In genomic region chr5:167725741-167726140, GRCh38 we compare ENCODE assay signal across 31 cellular contexts.
DNase-seq lines count a peak whose midpoint lies in the region; ATAC-seq, FAIRE-seq and TF ChIP-seq lines count a peak whose summit lies in the region.
"Had no signal": no experiment of that assay in that cellular context is flagged by ENCODE, and none has a peak within 500 bp of the region (broad histone marks: within the 10 kb centered on the region; RNA-seq: fewer than 3 reads in every experiment).

No MANE protein-coding gene starts in this region.

- no peak overlapping the region for H2BK120ac ChIP-seq in mesenchymal stem cell (ENCODE audit: low read depth, low read length)

- H3K9ac ChIP-seq in astrocyte (ENCODE audit: low read length) (no peak overlapping the region), mesenchymal stem cell (ENCODE audit: low read length) (no peak overlapping the region)
- H3K9ac ChIP-seq: SK-N-SH had no signal

- WGBS in mesenchymal stem cell, result 92% methylated on average over 7 of the region's 7 CpGs

- no peaks in the 10 kb centered on the region for H3K9me3 Mint-ChIP-seq in stimulated activated naive CD8-positive, alpha-beta T cell treated with anti-CD3 and anti-CD28 coated beads, Interleukin-15, Interleukin-2, amounts not matched to agents 100 ng/mL and 50 ng/mL, for 24 hours
- H3K9me3 Mint-ChIP-seq in stimulated activated naive CD8-positive, alpha-beta T cell treated with anti-CD3 and anti-CD28 coated beads, Interleukin-15, amount 100 ng/mL, for 72 hours, result no peaks in the 10 kb centered on the region
- H3K9me3 Mint-ChIP-seq in astrocyte (ENCODE audit: unreplicated experiment), result no peaks in the 10 kb centered on the region
- H3K9me3 Mint-ChIP-seq: CD14-positive monocyte, HFFc6 had no signal

- H3K4me1 Mint-ChIP-seq in stimulated activated naive CD8-positive, alpha-beta T cell treated with anti-CD3 and anti-CD28 coated beads, Interleukin-15, Interleukin-2, amounts not matched to agents 100 ng/mL and 50 ng/mL, for 24 hours (ENCODE audit: low read depth), result no peaks in the 10 kb centered on the region
- no peaks in the 10 kb centered on the region for H3K4me1 Mint-ChIP-seq in stimulated activated naive CD8-positive, alpha-beta T cell treated with anti-CD3 and anti-CD28 coated beads, Interleukin-15, amount 100 ng/mL, for 72 hours
- H3K4me1 Mint-ChIP-seq in astrocyte (ENCODE audit: low read depth, unreplicated experiment), result peaks cover 50% of the 10 kb centered on the region

- H3K18ac ChIP-seq in mesenchymal stem cell (ENCODE audit: low read depth in 1 of 2, low read length in 2 of 2), result no peak overlapping the region

- H4K20me1 ChIP-seq in astrocyte (ENCODE audit: insufficient read depth, low read length), result no peaks in the 10 kb centered on the region

- no peak overlapping the region for H3K4me3 Mint-ChIP-seq in stimulated activated naive CD8-positive, alpha-beta T cell treated with anti-CD3 and anti-CD28 coated beads, Interleukin-15, Interleukin-2, amounts not matched to agents 100 ng/mL and 50 ng/mL, for 24 hours
- no peak overlapping the region for H3K4me3 Mint-ChIP-seq in stimulated activated naive CD8-positive, alpha-beta T cell treated with anti-CD3 and anti-CD28 coated beads, Interleukin-15, amount 100 ng/mL, for 72 hours
- no peak overlapping the region for H3K4me3 Mint-ChIP-seq in astrocyte (ENCODE audit: unreplicated experiment)
- H3K4me3 Mint-ChIP-seq: CD14-positive monocyte, HFFc6 had no signal

- no peak overlapping the region for H3K14ac ChIP-seq in mesenchymal stem cell (ENCODE audit: low read length in 2 of 2)

- H3K79me1 ChIP-seq in mesenchymal stem cell (replicated peaks; ENCODE audit: low read length, poor library complexity, severe bottlenecking), result no peaks in the 10 kb centered on the region

- peaks cover 4% of the 10 kb centered on the region for H3K27me3 Mint-ChIP-seq in stimulated activated naive CD8-positive, alpha-beta T cell treated with anti-CD3 and anti-CD28 coated beads, Interleukin-15, Interleukin-2, amounts not matched to agents 100 ng/mL and 50 ng/mL, for 24 hours
- H3K27me3 Mint-ChIP-seq in stimulated activated naive CD8-positive, alpha-beta T cell treated with anti-CD3 and anti-CD28 coated beads, Interleukin-15, amount 100 ng/mL, for 72 hours, result no peaks in the 10 kb centered on the region
- no peaks in the 10 kb centered on the region for H3K27me3 Mint-ChIP-seq in astrocyte (ENCODE audit: low read depth, unreplicated experiment)

- H3K27me3 ChIP-seq in astrocyte (ENCODE audit: insufficient read depth, low read length) (no peaks in the 10 kb centered on the region), mesenchymal stem cell (ENCODE audit: control insufficient read depth in 1 of 2, insufficient read depth in 1 of 2, low read length in 2 of 2) (no peaks in the 10 kb centered on the region)
- H3K27me3 ChIP-seq: BE2C had no signal

- no peaks in the 10 kb centered on the region for H3K79me2 ChIP-seq in astrocyte (ENCODE audit: insufficient read depth, low read length)

- no peak overlapping the region for H3K23ac ChIP-seq in mesenchymal stem cell (ENCODE audit: low read length in 2 of 2)

- peak overlapping the region in 1 of 2 experiments; percentile 7 for H3K4ac ChIP-seq in mesenchymal stem cell (ENCODE audit: low read depth in 1 of 2, low read length in 2 of 2)

- no peak overlapping the region for H2BK15ac ChIP-seq in mesenchymal stem cell (ENCODE audit: low read depth, poor library complexity, severe bottlenecking)

- H3K4me3 ChIP-seq in astrocyte (ENCODE audit: insufficient read depth, low read depth, low read length), result no peak overlapping the region
- no peak overlapping the region for H3K4me3 ChIP-seq in mesenchymal stem cell (ENCODE audit: insufficient read depth in 1 of 2, low read depth in 1 of 2, low read length in 2 of 2)
- H3K4me3 ChIP-seq: HAP-1 had no signal

- no peaks in the 10 kb centered on the region for H3K9me3 ChIP-seq in astrocyte (ENCODE audit: insufficient read depth, low read depth, low read length)
- no peaks in the 10 kb centered on the region for H3K9me3 ChIP-seq in mesenchymal stem cell (ENCODE audit: control insufficient read depth, low read length)
- H3K9me3 ChIP-seq: BE2C, HAP-1, SK-N-SH had no signal

- no peak for FAIRE-seq in astrocyte (lab: Jason Lieb, UNC)
- no peak for FAIRE-seq in frontal cortex (lab: Jason Lieb, UNC)
- no peak for FAIRE-seq in GM12891 (lab: Jason Lieb, UNC)
- FAIRE-seq: GM12892, GM19239 had no signal

- H2BK5ac ChIP-seq in mesenchymal stem cell (ENCODE audit: low read depth, low read length, poor library complexity, severe bottlenecking), result no peak overlapping the region

- peak overlapping the region; percentile 92 for H2AK5ac ChIP-seq in mesenchymal stem cell (ENCODE audit: low read length, severe bottlenecking)

- H4K91ac ChIP-seq in mesenchymal stem cell (ENCODE audit: low read length), result no peak overlapping the region

- ATAC-seq in stimulated activated naive CD8-positive, alpha-beta T cell treated with anti-CD3 and anti-CD28 coated beads, Interleukin-15, amount 100 ng/mL, for 72 hours, result no peak
- no peak for ATAC-seq in GM18858 (IDR thresholded peaks at IDR 0.05; ENCODE audit: unreplicated experiment)
- ATAC-seq: PC-3 had no signal

- TF ChIP-seq POLR2A in GM12891 (IDR thresholded peaks at IDR 0.05; ENCODE audit: low read depth, low read length), result no peak

- no peak for DNase-seq in stimulated activated naive CD8-positive, alpha-beta T cell treated with anti-CD3 and anti-CD28 coated beads, Interleukin-15, amount 100 ng/mL, for 72 hours
- DNase-seq in astrocyte (ENCODE audit: low read depth) (no peak), mesenchymal stem cell (no peak), frontal cortex (ENCODE audit: low spot score in 2 of 2) (no peak), GM12891 (ENCODE audit: insufficient read length, low spot score) (no peak), substantia nigra (lab: John Stamatoyannopoulos, UW) (no peak)
- DNase-seq: ACHN; BE2C; Calu3; DMS79 treated with DMSO at 0.1 percent for 48 hours; GF-D8; HFFc6; KG1; NCI-H1048; NCI-H1417 treated with DMSO at 0.1 percent for 48 hours; NCI-H187; NCI-H2081 treated with DMSO at 0.1 percent for 48 hours; NCI-H2171; NCI-H226; NCI-H510A treated with DMSO at 0.1 percent for 48 hours; NCI-H748 treated with DMSO at 0.1 percent for 48 hours; NK-92 treated with Interleukin-12 subunit alpha and Interleukin-12 subunit beta, amount 100 ng/mL, for 24 hours; PC-3; SK-N-SH had no signal

- peak overlapping the region in 1 of 2 experiments; percentile 18 for H2BK12ac ChIP-seq in mesenchymal stem cell (ENCODE audit: low read length in 2 of 2)

- H3K36me3 Mint-ChIP-seq in stimulated activated naive CD8-positive, alpha-beta T cell treated with anti-CD3 and anti-CD28 coated beads, Interleukin-15, Interleukin-2, amounts not matched to agents 100 ng/mL and 50 ng/mL, for 24 hours (ENCODE audit: low read depth), result no peaks in the 10 kb centered on the region
- H3K36me3 Mint-ChIP-seq in astrocyte (ENCODE audit: low read depth, unreplicated experiment), result peaks cover 11% of the 10 kb centered on the region
- H3K36me3 Mint-ChIP-seq: CD14-positive monocyte had no signal

- H3K27ac Mint-ChIP-seq in stimulated activated naive CD8-positive, alpha-beta T cell treated with anti-CD3 and anti-CD28 coated beads, Interleukin-15, Interleukin-2, amounts not matched to agents 100 ng/mL and 50 ng/mL, for 24 hours, result peak overlapping the region; percentile 24
- no peak overlapping the region for H3K27ac Mint-ChIP-seq in stimulated activated naive CD8-positive, alpha-beta T cell treated with anti-CD3 and anti-CD28 coated beads, Interleukin-15, amount 100 ng/mL, for 72 hours
- peak overlapping the region; percentile 88 for H3K27ac Mint-ChIP-seq in astrocyte (ENCODE audit: unreplicated experiment)
- H3K27ac Mint-ChIP-seq: CD14-positive monocyte, HFFc6 had no signal

- no peak overlapping the region for H3K27ac ChIP-seq in astrocyte (ENCODE audit: low read depth, low read length)
- H3K27ac ChIP-seq in mesenchymal stem cell (ENCODE audit: low read length, poor library complexity, severe bottlenecking), result no peak overlapping the region
- H3K27ac ChIP-seq in substantia nigra (ENCODE audit: low read depth, low read length, poor library complexity, severe bottlenecking), result no peak overlapping the region
- H3K27ac ChIP-seq: 22Rv1 had no signal

- no peak overlapping the region for H3K4me2 ChIP-seq in astrocyte (ENCODE audit: low read length)
- no peak overlapping the region for H3K4me2 ChIP-seq in mesenchymal stem cell (ENCODE audit: low read length, poor library complexity, severe bottlenecking)
- H3K4me2 ChIP-seq: SK-N-SH had no signal

- peaks cover 10% of the 10 kb centered on the region for H3K4me1 ChIP-seq in astrocyte (ENCODE audit: insufficient read depth, low read length)
- peaks cover 2% of the 10 kb centered on the region for H3K4me1 ChIP-seq in mesenchymal stem cell (ENCODE audit: control insufficient read depth, insufficient read depth, low read depth, low read length)
- H3K4me1 ChIP-seq: BE2C had no signal

- no peak for TF ChIP-seq CTCF in astrocyte (IDR thresholded peaks at IDR 0.05; ENCODE audit: insufficient read depth, low read depth, low read length)

- H2AFZ ChIP-seq in astrocyte (ENCODE audit: low read depth, low read length) (no peak overlapping the region), mesenchymal stem cell (ENCODE audit: low read depth, low read length) (no peak overlapping the region)

- no peak overlapping the region for H4K8ac ChIP-seq in mesenchymal stem cell (ENCODE audit: low read length)

- H3K36me3 ChIP-seq in astrocyte (ENCODE audit: insufficient read depth, low read length) (no peaks in the 10 kb centered on the region), mesenchymal stem cell (ENCODE audit: control insufficient read depth in 1 of 2, insufficient read depth in 2 of 2, low read depth in 1 of 2, low read length in 2 of 2) (no peaks in the 10 kb centered on the region)
- H3K36me3 ChIP-seq: BE2C, HAP-1 had no signal

TF ChIP-seq in GM12891, 5 proteins besides CTCF, POLR2A, EP300 and RAD21:
- TF ChIP-seq POU2F2 (IDR thresholded peaks at IDR 0.05; ENCODE audit: low read depth, low read length), result no peak
- TF ChIP-seq PAX5 (IDR thresholded peaks at IDR 0.05; ENCODE audit: insufficient read depth, low read length, severe bottlenecking), result no peak
- TF ChIP-seq SPI1 (IDR thresholded peaks at IDR 0.05; ENCODE audit: low read depth, low read length), result no peak
- no peak for TF ChIP-seq POLR2AphosphoS5 (IDR thresholded peaks at IDR 0.05; ENCODE audit: low read depth, low read length)
- no peak for TF ChIP-seq TAF1 (IDR thresholded peaks at IDR 0.05; ENCODE audit: low read depth, low read length)

Comparison
In these comparisons a context has a peak if more than half of its experiments do, and no peak if none do; other contexts are left out.
1. H3K27ac Mint-ChIP-seq: peak in stimulated activated naive CD8-positive, alpha-beta T cell treated with anti-CD3 and anti-CD28 coated beads, Interleukin-15, Interleukin-2, amounts not matched to agents 100 ng/mL and 50 ng/mL, for 24 hours (single experiment) and astrocyte (single experiment); none in stimulated activated naive CD8-positive, alpha-beta T cell treated with anti-CD3 and anti-CD28 coated beads, Interleukin-15, amount 100 ng/mL, for 72 hours (0 of 2).